Comparison of ENCODE assay signal across 1 cellular context in genomic region chr5:173003360-173003759, GRCh38.
TF ChIP-seq lines count a peak whose summit lies in the region.

No MANE protein-coding gene starts in this region.

TF ChIP-seq in endothelial cell of umbilical vein, 7 proteins besides CTCF, POLR2A, EP300 and RAD21:
- no peak for TF ChIP-seq FOS (IDR thresholded peaks at IDR 0.05; ENCODE audit: borderline replicate concordance, insufficient read depth, low read length)
- no peak for TF ChIP-seq POLR2AphosphoS5 (IDR thresholded peaks at IDR 0.05; ENCODE audit: insufficient read depth, low read depth, low read length)
- no peak for TF ChIP-seq MYC (IDR thresholded peaks at IDR 0.05; ENCODE audit: low read depth, low read length)
- no peak for TF ChIP-seq JUN (IDR thresholded peaks at IDR 0.05; ENCODE audit: borderline replicate concordance, insufficient read depth, insufficient read length, low read depth)
